Comparison of ENCODE assay signal across 1 cellular context in genomic region chr2:69464575-69464974, GRCh38.
TF ChIP-seq lines count a peak whose summit lies in the region.

No MANE protein-coding gene starts in this region.

TF ChIP-seq in K562, 482 proteins besides CTCF, POLR2A, EP300 and RAD21 (continued from another document):
- no peak for TF ChIP-seq HINFP (tag; conservative IDR thresholded peaks at IDR 0.05; ENCODE audit: low read depth)
- TF ChIP-seq FOXK1 (CRISPR knock-in tag; IDR thresholded peaks at IDR 0.05; ENCODE audit: borderline replicate concordance) = no peak
- TF ChIP-seq BHLHE40 (IDR thresholded peaks at IDR 0.05; ENCODE audit: low read length) = 0 out of 2 replicates have a peak, but pooled peaks have one; percentile 25
- no peak for TF ChIP-seq NRF1 (conservative IDR thresholded peaks at IDR 0.05 in 1 of 2, IDR thresholded peaks at IDR 0.05 in 1 of 2)
- no peak for TF ChIP-seq HOXB6 (CRISPR knock-in tag; IDR thresholded peaks at IDR 0.05; ENCODE audit: borderline replicate concordance)
TF ChIP-seq in K562: peak in this region for 3.
